9 cellular contexts compared by ENCODE assay signal in genomic region chr7:2802504-2803341, GRCh38. TPM values are rescaled to one million over a fixed set of nuclear protein-coding genes. Genes with fewer than 3 reads are reported as not detected.
DNase-seq lines count a peak whose midpoint lies in the region; ATAC-seq and TF ChIP-seq lines count a peak whose summit lies in the region.
"Had no signal": no experiment of that assay in that cellular context is flagged by ENCODE, and none has a peak within 500 bp of the region (broad histone marks: within the 10 kb centered on the region; RNA-seq: fewer than 3 reads in every experiment).

No MANE protein-coding gene starts in this region.

- TF ChIP-seq CTCF in osteocyte (IDR thresholded peaks at IDR 0.05) = no peak

- H3K27me3 Mint-ChIP-seq in osteocyte (ENCODE audit: unreplicated experiment) = no peaks in the 10 kb centered on the region

- H3K9me3 ChIP-seq in Karpas-422 (ENCODE audit: low read length) = no peaks in the 10 kb centered on the region

- no peaks in the 10 kb centered on the region for H3K79me2 ChIP-seq in Karpas-422 (ENCODE audit: low read length)

- no peak overlapping the region for H3K9ac ChIP-seq in Karpas-422 (ENCODE audit: low read length)

- no peak overlapping the region for H3K27ac ChIP-seq in Karpas-422 (ENCODE audit: low read length)

- peaks cover 65% of the 10 kb centered on the region for H3K4me1 Mint-ChIP-seq in osteocyte (ENCODE audit: unreplicated experiment)

- no peak overlapping the region for H3K4me3 ChIP-seq in Karpas-422 (ENCODE audit: low read length)

- H3K27ac Mint-ChIP-seq in osteocyte (ENCODE audit: unreplicated experiment) = peak overlapping the region; percentile 85

- H3K4me2 ChIP-seq in Karpas-422 (ENCODE audit: low read depth, low read length, poor library complexity, severe bottlenecking) = no peak overlapping the region

- H3K9me3 Mint-ChIP-seq in osteocyte (ENCODE audit: unreplicated experiment) = no peaks in the 10 kb centered on the region

- H3K4me1 ChIP-seq in Karpas-422 (ENCODE audit: low read length) = no peaks in the 10 kb centered on the region

- peak; percentile 31 for ATAC-seq in esophagus mucosa

- no peaks in the 10 kb centered on the region for H3K36me3 ChIP-seq in Karpas-422 (ENCODE audit: insufficient read depth, low read length)

- H3K9me2 ChIP-seq in Karpas-422 (replicated peaks; ENCODE audit: insufficient read depth, low read length) = no peaks in the 10 kb centered on the region

- H3K4me3 Mint-ChIP-seq in osteocyte (ENCODE audit: unreplicated experiment) = peak overlapping the region; percentile 15

- H3K36me3 Mint-ChIP-seq in osteocyte (ENCODE audit: unreplicated experiment) = no peaks in the 10 kb centered on the region

- no peak overlapping the region for H2AFZ ChIP-seq in Karpas-422 (ENCODE audit: low read length)

- DNase-seq in DMS53 treated with DMSO at 0.1 percent for 48 hours (lab: John Stamatoyannopoulos, UW; ENCODE audit: unreplicated experiment) (peak; percentile 97), NCI-H748 (lab: John Stamatoyannopoulos, UW; ENCODE audit: unreplicated experiment) (peak; percentile 86), osteocyte (ENCODE audit: extremely low spot score, unreplicated experiment) (peak; percentile 75), epidermal melanocyte (ENCODE audit: insufficient read length, low spot score) (no peak), Karpas-422 (no peak), NCI-H526 treated with DMSO at 0.1 percent for 48 hours (lab: John Stamatoyannopoulos, UW) (no peak)
- no peak for DNase-seq in activated effector memory CD4-positive, alpha-beta T cell treated with anti-CD3 and anti-CD28 coated beads, Interleukin-2, amount 50 U/mL, for 16 hours
- DNase-seq: activated CD4-positive, alpha-beta T cell treated with anti-CD3 and anti-CD28 coated beads, Interleukin-2, amount 50 U/mL, for 1 hour had no signal

- peaks cover 14% of the 10 kb centered on the region; the same call in 1 of the 2 replicates for H4K20me1 ChIP-seq in Karpas-422 (ENCODE audit: insufficient read depth, low read depth, low read length)

- H3K27me3 ChIP-seq in Karpas-422 (ENCODE audit: low read length) = no peaks in the 10 kb centered on the region

RNA-seq across cellular contexts. Expression of gene GNA12, which starts 41.4 kb away (rescaled TPM):
- total RNA-seq in esophagus mucosa = 7.5 TPM
- total RNA-seq in osteocyte = 68.8 and 69.5 TPM in 2 replicates
- total RNA-seq in Karpas-422 (2014; rRNA removed; shearing (Covaris generic); ENCODE audit: low replicate concordance) = 3.1 and 8.1 TPM in 2 replicates

Comparison
In these comparisons a context has a peak if more than half of its experiments do, and no peak if none do; other contexts are left out.
1. DNase-seq: peak in DMS53 treated with DMSO at 0.1 percent for 48 hours (single experiment), NCI-H748 (single experiment) and osteocyte (single experiment); none in epidermal melanocyte (single experiment), Karpas-422 (single experiment), NCI-H526 treated with DMSO at 0.1 percent for 48 hours (single experiment) and activated effector memory CD4-positive, alpha-beta T cell treated with anti-CD3 and anti-CD28 coated beads, Interleukin-2, amount 50 U/mL, for 16 hours (single experiment).